In genomic region chr1:180632326-180633088, GRCh38 we compare ENCODE assay signal across 8 cellular contexts. TPM values are rescaled to one million over a fixed set of nuclear protein-coding genes. Genes with fewer than 3 reads are reported as not detected.
DNase-seq lines count a peak whose midpoint lies in the region; ATAC-seq, FAIRE-seq and TF ChIP-seq lines count a peak whose summit lies in the region.

No MANE protein-coding gene starts in this region.

- no peaks in the 10 kb centered on the region for H4K20me1 ChIP-seq in PC-9 (ENCODE audit: insufficient read depth)

- H2AFZ ChIP-seq in PC-9 = peak overlapping the region; percentile 99
- H2AFZ ChIP-seq in parathyroid adenoma = peak overlapping the region; percentile 76

- intact Hi-C loops in CD4-positive, alpha-beta T cell (cut with DNase I, micrococcal nuclease) = loop anchor here (5.0 to 10.0 kb wide), 14 partner anchors 130 to 1952 kb away; partner anchors contain the start of genes ACBD6 (in 2 of the 2), CEP350 (in 1 of the 2), FAM20B (in 1 of the 2) and IER5 (in 1 of the 2)
- intact Hi-C loops in PC-9 (cut with micrococcal nuclease; ENCODE audit: unreplicated experiment) = loop anchor here (5.0 kb wide), 4 partner anchors 100 to 535 kb away; no protein-coding TSS in a partner anchor
- intact Hi-C loops in Right ventricle myocardium inferior (cut with DNase I) = loop anchor here (1.0 to 2.0 kb wide), 3 partner anchors 35 to 224 kb away; no protein-coding TSS in a partner anchor

- H3K27me3 ChIP-seq in CD4-positive, alpha-beta T cell (ENCODE audit: control insufficient read depth, insufficient read depth, low read length) = no peaks in the 10 kb centered on the region
- H3K27me3 ChIP-seq in PC-9 (ENCODE audit: insufficient read depth, low read depth) = no peaks in the 10 kb centered on the region
- H3K27me3 ChIP-seq in parathyroid adenoma (ENCODE audit: control insufficient read depth, insufficient read depth, low read length) = no peaks in the 10 kb centered on the region

- peaks cover 17% of the 10 kb centered on the region for H3K4me1 Mint-ChIP-seq in CD4-positive, alpha-beta T cell (ENCODE audit: low read depth)
- H3K4me1 Mint-ChIP-seq in activated naive CD4-positive, alpha-beta T cell treated with anti-CD3 and anti-CD28 coated beads, Interleukin-2, amount 10 ng/mL, durations not matched to agents 7 days and 5 days = peaks cover 6% of the 10 kb centered on the region

- H3K9me2 ChIP-seq in PC-9 (ENCODE audit: insufficient read depth) = no peaks in the 10 kb centered on the region

- TF ChIP-seq CTCF in CD4-positive, alpha-beta T cell (IDR thresholded peaks at IDR 0.05) = peak; percentile 2
- TF ChIP-seq CTCF in PC-9 (conservative IDR thresholded peaks at IDR 0.05) (no peak), parathyroid adenoma (IDR thresholded peaks at IDR 0.05) (no peak)

- BruUV-seq in PC-9 (replicated peaks; lab: Mats Ljungman, UMichigan) = TSS peak; percentile 33

- FAIRE-seq in urothelium cell line (lab: Jason Lieb, UNC) = peak; percentile 35

- peak overlapping the region; percentile 61 for H3K9ac ChIP-seq in parathyroid adenoma

- peaks cover 3% of the 10 kb centered on the region; the same call in 1 of the 2 replicates for H3F3A ChIP-seq in PC-9 (ENCODE audit: insufficient read depth, low read depth)

- H3K36me3 Mint-ChIP-seq in CD4-positive, alpha-beta T cell (ENCODE audit: low read depth) = peaks cover 6% of the 10 kb centered on the region
- H3K36me3 Mint-ChIP-seq in activated naive CD4-positive, alpha-beta T cell treated with anti-CD3 and anti-CD28 coated beads, Interleukin-2, amount 10 ng/mL, durations not matched to agents 7 days and 5 days = peaks cover 4% of the 10 kb centered on the region

- H3K4me3 Mint-ChIP-seq in CD4-positive, alpha-beta T cell = peak overlapping the region; percentile 91
- H3K4me3 Mint-ChIP-seq in activated naive CD4-positive, alpha-beta T cell treated with anti-CD3 and anti-CD28 coated beads, Interleukin-2, amount 10 ng/mL, durations not matched to agents 7 days and 5 days = no peak overlapping the region

- no peaks in the 10 kb centered on the region for H3K9me3 ChIP-seq in CD4-positive, alpha-beta T cell (ENCODE audit: control insufficient read depth, low read length)
- no peaks in the 10 kb centered on the region for H3K9me3 ChIP-seq in PC-9 (ENCODE audit: insufficient read depth, low read depth)
- H3K9me3 ChIP-seq in parathyroid adenoma (ENCODE audit: control insufficient read depth, low read length) = no peaks in the 10 kb centered on the region

- H3K4me2 ChIP-seq in PC-9 = peak overlapping the region; percentile 89
- peak overlapping the region; percentile 66 for H3K4me2 ChIP-seq in parathyroid adenoma (ENCODE audit: low read length)

- ATAC-seq in CD4-positive, alpha-beta T cell (ENCODE audit: poor library complexity) = peak; percentile 23
- ATAC-seq in GM19324 (IDR thresholded peaks at IDR 0.05; ENCODE audit: low FRiP score, unreplicated experiment) = peak; percentile 42
- peak; percentile 44 for ATAC-seq in HG03432 (IDR thresholded peaks at IDR 0.05; ENCODE audit: unreplicated experiment)
- ATAC-seq in Right ventricle myocardium inferior = peak; percentile 43

- no peaks in the 10 kb centered on the region for H3K27me3 Mint-ChIP-seq in CD4-positive, alpha-beta T cell
- peaks cover 4% of the 10 kb centered on the region for H3K27me3 Mint-ChIP-seq in activated naive CD4-positive, alpha-beta T cell treated with anti-CD3 and anti-CD28 coated beads, Interleukin-2, amount 10 ng/mL, durations not matched to agents 7 days and 5 days

- no peaks in the 10 kb centered on the region for H3K9me3 Mint-ChIP-seq in CD4-positive, alpha-beta T cell
- H3K9me3 Mint-ChIP-seq in activated naive CD4-positive, alpha-beta T cell treated with anti-CD3 and anti-CD28 coated beads, Interleukin-2, amount 10 ng/mL, durations not matched to agents 7 days and 5 days = no peaks in the 10 kb centered on the region

- DNase-seq in CD4-positive, alpha-beta T cell = peak in 9 of 10 experiments; percentile 31 to 64 (median 46)
- DNase-seq in PC-9 = no peak
- DNase-seq in activated naive CD4-positive, alpha-beta T cell treated with anti-CD3 and anti-CD28 coated beads, Interleukin-2, amount 10 ng/mL, durations not matched to agents 7 days and 5 days = peak; percentile 75
- DNase-seq in Right ventricle myocardium inferior (ENCODE audit: missing footprints) = peak; percentile 83
- peak; percentile 62 for DNase-seq in urothelium cell line (ENCODE audit: low spot score)

- CTCF ChIA-PET in CD4-positive, alpha-beta T cell (lab: Charles Lee) = interaction anchor here (0.6 to 1.7 kb wide), 5 partner anchors 9 to 473 kb away, joined by 3 to 10 read pairs (median 3); no protein-coding TSS in a partner anchor
- CTCF ChIA-PET in PC-9 (lab: Charles Lee) = interaction anchor here (0.6 kb wide), 2 partner anchors 23 to 479 kb away, joined by 4 to 10 read pairs; no protein-coding TSS in a partner anchor
- CTCF ChIA-PET in activated naive CD4-positive, alpha-beta T cell treated with anti-CD3 and anti-CD28 coated beads, Interleukin-2, amount 10 ng/mL, durations not matched to agents 7 days and 5 days (lab: Charles Lee) = interaction anchor here (0.6 to 1.8 kb wide), 10 partner anchors 11 to 230 kb away, joined by 3 to 8 read pairs (median 3); no protein-coding TSS in a partner anchor

- no peaks in the 10 kb centered on the region for H3K36me3 ChIP-seq in PC-9 (ENCODE audit: low read depth)
- no peaks in the 10 kb centered on the region for H3K36me3 ChIP-seq in parathyroid adenoma (ENCODE audit: control insufficient read depth, insufficient read depth, low read length)

- H3K79me2 ChIP-seq in PC-9 (ENCODE audit: low read depth) = peaks cover 6% of the 10 kb centered on the region; the same call in 1 of the 2 replicates
- peaks cover 10% of the 10 kb centered on the region for H3K79me2 ChIP-seq in parathyroid adenoma

- POLR2A ChIA-PET in CD4-positive, alpha-beta T cell (lab: Charles Lee) = interaction anchor here (0.6 to 1.8 kb wide), 3 partner anchors 127 to 233 kb away, joined by 3 to 14 read pairs (median 3); partner anchors contain the start of gene ACBD6
- POLR2A ChIA-PET in PC-9 (lab: Charles Lee; ENCODE audit: unreplicated experiment) = interaction anchor here (0.6 kb wide), 1 partner anchor 143 kb away, joined by 4 read pairs; no protein-coding TSS in a partner anchor

- peak overlapping the region; percentile 81 for H3K27ac ChIP-seq in CD4-positive, alpha-beta T cell (ENCODE audit: low read depth, low read length)
- no peak overlapping the region for H3K27ac ChIP-seq in PC-9
- peak overlapping the region; percentile 85 for H3K27ac ChIP-seq in parathyroid adenoma

- H3K4me1 ChIP-seq in PC-9 (replicated peaks; ENCODE audit: insufficient read depth) (peaks cover 14% of the 10 kb centered on the region), parathyroid adenoma (no peaks in the 10 kb centered on the region)

- H3K4me3 ChIP-seq in PC-9 (peak overlapping the region; percentile 73), parathyroid adenoma (ENCODE audit: low read depth, low read length) (peak overlapping the region; percentile 80)

- H3K27ac Mint-ChIP-seq in CD4-positive, alpha-beta T cell = no peak overlapping the region
- H3K27ac Mint-ChIP-seq in activated naive CD4-positive, alpha-beta T cell treated with anti-CD3 and anti-CD28 coated beads, Interleukin-2, amount 10 ng/mL, durations not matched to agents 7 days and 5 days = no peak overlapping the region

RNA-seq across cellular contexts. Expression of gene XPR1, which starts 0.7 kb away (rescaled TPM):
- 10 to 100 TPM; 13.7 TPM for total RNA-seq in CD4-positive, alpha-beta T cell
- 10.4 and 16.8 TPM in 2 replicates for total RNA-seq in PC-9 (2021)
- total RNA-seq in Right ventricle myocardium inferior = 35.8 TPM

Comparison
In these comparisons a context has a peak if more than half of its experiments do, and no peak if none do; other contexts are left out.
1. DNase-seq: peak in CD4-positive, alpha-beta T cell (9 of 10), activated naive CD4-positive, alpha-beta T cell treated with anti-CD3 and anti-CD28 coated beads, Interleukin-2, amount 10 ng/mL, durations not matched to agents 7 days and 5 days (single experiment), Right ventricle myocardium inferior (single experiment) and urothelium cell line (single experiment); none in PC-9 (0 of 2).
2. Peak in every context shown above with its lines, with median percentiles within 50 percentile points of each other: ATAC-seq.